Comparison of ENCODE assay signal across 1 cellular context in the genomic region with DNA sequence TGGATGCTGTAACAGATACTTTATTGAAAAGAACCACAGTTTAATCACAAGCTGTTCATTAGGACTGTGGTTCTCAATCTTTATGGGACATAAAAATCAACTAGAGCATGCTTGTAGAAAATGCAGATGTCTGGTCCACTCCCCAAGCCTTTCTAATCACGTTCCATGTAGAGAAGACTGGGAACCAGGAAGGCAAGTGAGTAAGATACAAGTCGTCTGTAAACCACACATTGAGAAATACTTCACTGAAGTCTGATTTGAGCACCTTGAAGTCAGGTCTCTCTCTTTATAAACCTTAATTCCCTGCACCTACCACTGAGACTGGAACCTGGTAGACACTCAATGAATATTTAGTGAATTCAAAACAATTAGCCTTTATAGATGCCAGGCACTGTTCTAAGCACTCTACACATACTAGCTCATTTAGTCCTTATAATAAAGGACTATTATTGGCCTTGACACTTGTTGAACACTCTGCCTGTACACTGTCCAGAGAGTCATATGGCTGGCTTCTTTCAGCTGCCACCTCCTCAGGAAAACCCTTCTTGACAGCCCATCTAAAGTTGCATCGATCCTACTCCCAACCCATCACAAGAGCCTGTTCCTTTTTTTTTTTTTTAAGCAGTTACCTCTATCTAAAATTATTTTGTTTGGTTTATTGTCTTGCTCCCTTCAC.
TF ChIP-seq lines count a peak whose summit lies in the region.

No MANE protein-coding gene starts in this region.

TF ChIP-seq in HEK293, 187 proteins besides CTCF, POLR2A, EP300 and RAD21:
- TF ChIP-seq ZNF776 (tag by site-specific recombination; IDR thresholded peaks at IDR 0.05; ENCODE audit: borderline replicate concordance) (no peak), SALL2 (tag by site-specific recombination; IDR thresholded peaks at IDR 0.05; ENCODE audit: borderline replicate concordance) (no peak), OVOL3 (tag by site-specific recombination; IDR thresholded peaks at IDR 0.05) (no peak), SCRT1 (tag by site-specific recombination; IDR thresholded peaks at IDR 0.05; ENCODE audit: borderline replicate concordance) (0 out of 2 replicates have a peak, but pooled peaks have one; percentile 25), ZNF335 (tag by site-specific recombination; conservative IDR thresholded peaks at IDR 0.05) (no peak), ZIC2 (tag by site-specific recombination; IDR thresholded peaks at IDR 0.05) (no peak), ZNF785 (tag by site-specific recombination; IDR thresholded peaks at IDR 0.05) (no peak), TRIM28 (IDR thresholded peaks at IDR 0.05; ENCODE audit: borderline replicate concordance, low read length) (no peak), SP2 (tag by site-specific recombination; IDR thresholded peaks at IDR 0.05) (no peak), SCRT2 (tag by site-specific recombination; IDR thresholded peaks at IDR 0.05) (peak; percentile 44), ZNF571 (tag by site-specific recombination; IDR thresholded peaks at IDR 0.05) (no peak)
- TF ChIP-seq, protein P1, sequence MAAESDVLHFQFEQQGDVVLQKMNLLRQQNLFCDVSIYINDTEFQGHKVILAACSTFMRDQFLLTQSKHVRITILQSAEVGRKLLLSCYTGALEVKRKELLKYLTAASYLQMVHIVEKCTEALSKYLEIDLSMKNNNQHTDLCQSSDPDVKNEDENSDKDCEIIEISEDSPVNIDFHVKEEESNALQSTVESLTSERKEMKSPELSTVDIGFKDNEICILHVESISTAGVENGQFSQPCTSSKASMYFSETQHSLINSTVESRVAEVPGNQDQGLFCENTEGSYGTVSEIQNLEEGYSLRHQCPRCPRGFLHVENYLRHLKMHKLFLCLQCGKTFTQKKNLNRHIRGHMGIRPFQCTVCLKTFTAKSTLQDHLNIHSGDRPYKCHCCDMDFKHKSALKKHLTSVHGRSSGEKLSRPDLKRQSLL (tag by site-specific recombination; IDR thresholded peaks at IDR 0.05) = no peak
- TF ChIP-seq, protein P2, sequence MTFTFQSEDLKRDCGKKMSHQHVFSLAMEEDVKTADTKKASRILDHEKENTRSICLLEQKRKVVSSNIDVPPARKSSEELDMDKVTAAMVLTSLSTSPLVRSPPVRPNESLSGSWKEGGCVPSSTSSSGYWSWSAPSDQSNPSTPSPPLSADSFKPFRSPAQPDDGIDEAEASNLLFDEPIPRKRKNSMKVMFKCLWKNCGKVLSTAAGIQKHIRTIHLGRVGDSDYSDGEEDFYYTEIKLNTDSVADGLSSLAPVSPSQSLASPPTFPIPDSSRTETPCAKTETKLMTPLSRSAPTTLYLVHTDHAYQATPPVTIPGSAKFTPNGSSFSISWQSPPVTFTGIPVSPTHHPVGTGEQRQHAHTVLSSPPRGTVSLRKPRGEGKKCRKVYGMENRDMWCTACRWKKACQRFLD (tag by site-specific recombination; IDR thresholded peaks at IDR 0.05) = no peak
- TF ChIP-seq, protein P3, sequence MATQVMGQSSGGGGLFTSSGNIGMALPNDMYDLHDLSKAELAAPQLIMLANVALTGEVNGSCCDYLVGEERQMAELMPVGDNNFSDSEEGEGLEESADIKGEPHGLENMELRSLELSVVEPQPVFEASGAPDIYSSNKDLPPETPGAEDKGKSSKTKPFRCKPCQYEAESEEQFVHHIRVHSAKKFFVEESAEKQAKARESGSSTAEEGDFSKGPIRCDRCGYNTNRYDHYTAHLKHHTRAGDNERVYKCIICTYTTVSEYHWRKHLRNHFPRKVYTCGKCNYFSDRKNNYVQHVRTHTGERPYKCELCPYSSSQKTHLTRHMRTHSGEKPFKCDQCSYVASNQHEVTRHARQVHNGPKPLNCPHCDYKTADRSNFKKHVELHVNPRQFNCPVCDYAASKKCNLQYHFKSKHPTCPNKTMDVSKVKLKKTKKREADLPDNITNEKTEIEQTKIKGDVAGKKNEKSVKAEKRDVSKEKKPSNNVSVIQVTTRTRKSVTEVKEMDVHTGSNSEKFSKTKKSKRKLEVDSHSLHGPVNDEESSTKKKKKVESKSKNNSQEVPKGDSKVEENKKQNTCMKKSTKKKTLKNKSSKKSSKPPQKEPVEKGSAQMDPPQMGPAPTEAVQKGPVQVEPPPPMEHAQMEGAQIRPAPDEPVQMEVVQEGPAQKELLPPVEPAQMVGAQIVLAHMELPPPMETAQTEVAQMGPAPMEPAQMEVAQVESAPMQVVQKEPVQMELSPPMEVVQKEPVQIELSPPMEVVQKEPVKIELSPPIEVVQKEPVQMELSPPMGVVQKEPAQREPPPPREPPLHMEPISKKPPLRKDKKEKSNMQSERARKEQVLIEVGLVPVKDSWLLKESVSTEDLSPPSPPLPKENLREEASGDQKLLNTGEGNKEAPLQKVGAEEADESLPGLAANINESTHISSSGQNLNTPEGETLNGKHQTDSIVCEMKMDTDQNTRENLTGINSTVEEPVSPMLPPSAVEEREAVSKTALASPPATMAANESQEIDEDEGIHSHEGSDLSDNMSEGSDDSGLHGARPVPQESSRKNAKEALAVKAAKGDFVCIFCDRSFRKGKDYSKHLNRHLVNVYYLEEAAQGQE (tag by site-specific recombination; IDR thresholded peaks at IDR 0.05) = no peak
- TF ChIP-seq, protein P4, sequence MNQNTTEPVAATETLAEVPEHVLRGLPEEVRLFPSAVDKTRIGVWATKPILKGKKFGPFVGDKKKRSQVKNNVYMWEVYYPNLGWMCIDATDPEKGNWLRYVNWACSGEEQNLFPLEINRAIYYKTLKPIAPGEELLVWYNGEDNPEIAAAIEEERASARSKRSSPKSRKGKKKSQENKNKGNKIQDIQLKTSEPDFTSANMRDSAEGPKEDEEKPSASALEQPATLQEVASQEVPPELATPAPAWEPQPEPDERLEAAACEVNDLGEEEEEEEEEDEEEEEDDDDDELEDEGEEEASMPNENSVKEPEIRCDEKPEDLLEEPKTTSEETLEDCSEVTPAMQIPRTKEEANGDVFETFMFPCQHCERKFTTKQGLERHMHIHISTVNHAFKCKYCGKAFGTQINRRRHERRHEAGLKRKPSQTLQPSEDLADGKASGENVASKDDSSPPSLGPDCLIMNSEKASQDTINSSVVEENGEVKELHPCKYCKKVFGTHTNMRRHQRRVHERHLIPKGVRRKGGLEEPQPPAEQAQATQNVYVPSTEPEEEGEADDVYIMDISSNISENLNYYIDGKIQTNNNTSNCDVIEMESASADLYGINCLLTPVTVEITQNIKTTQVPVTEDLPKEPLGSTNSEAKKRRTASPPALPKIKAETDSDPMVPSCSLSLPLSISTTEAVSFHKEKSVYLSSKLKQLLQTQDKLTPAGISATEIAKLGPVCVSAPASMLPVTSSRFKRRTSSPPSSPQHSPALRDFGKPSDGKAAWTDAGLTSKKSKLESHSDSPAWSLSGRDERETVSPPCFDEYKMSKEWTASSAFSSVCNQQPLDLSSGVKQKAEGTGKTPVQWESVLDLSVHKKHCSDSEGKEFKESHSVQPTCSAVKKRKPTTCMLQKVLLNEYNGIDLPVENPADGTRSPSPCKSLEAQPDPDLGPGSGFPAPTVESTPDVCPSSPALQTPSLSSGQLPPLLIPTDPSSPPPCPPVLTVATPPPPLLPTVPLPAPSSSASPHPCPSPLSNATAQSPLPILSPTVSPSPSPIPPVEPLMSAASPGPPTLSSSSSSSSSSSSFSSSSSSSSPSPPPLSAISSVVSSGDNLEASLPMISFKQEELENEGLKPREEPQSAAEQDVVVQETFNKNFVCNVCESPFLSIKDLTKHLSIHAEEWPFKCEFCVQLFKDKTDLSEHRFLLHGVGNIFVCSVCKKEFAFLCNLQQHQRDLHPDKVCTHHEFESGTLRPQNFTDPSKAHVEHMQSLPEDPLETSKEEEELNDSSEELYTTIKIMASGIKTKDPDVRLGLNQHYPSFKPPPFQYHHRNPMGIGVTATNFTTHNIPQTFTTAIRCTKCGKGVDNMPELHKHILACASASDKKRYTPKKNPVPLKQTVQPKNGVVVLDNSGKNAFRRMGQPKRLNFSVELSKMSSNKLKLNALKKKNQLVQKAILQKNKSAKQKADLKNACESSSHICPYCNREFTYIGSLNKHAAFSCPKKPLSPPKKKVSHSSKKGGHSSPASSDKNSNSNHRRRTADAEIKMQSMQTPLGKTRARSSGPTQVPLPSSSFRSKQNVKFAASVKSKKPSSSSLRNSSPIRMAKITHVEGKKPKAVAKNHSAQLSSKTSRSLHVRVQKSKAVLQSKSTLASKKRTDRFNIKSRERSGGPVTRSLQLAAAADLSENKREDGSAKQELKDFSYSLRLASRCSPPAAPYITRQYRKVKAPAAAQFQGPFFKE (tag by site-specific recombination; IDR thresholded peaks at IDR 0.05; ENCODE audit: borderline replicate concordance) = no peak
- TF ChIP-seq, protein P5, sequence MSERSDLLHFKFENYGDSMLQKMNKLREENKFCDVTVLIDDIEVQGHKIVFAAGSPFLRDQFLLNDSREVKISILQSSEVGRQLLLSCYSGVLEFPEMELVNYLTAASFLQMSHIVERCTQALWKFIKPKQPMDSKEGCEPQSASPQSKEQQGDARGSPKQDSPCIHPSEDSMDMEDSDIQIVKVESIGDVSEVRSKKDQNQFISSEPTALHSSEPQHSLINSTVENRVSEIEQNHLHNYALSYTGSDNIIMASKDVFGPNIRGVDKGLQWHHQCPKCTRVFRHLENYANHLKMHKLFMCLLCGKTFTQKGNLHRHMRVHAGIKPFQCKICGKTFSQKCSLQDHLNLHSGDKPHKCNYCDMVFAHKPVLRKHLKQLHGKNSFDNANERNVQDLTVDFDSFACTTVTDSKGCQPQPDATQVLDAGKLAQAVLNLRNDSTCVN (tag by site-specific recombination; optimal IDR thresholded peaks at IDR 0.05) = no peak
